ENCODE assay signal across 28 cellular contexts in the genomic region with DNA sequence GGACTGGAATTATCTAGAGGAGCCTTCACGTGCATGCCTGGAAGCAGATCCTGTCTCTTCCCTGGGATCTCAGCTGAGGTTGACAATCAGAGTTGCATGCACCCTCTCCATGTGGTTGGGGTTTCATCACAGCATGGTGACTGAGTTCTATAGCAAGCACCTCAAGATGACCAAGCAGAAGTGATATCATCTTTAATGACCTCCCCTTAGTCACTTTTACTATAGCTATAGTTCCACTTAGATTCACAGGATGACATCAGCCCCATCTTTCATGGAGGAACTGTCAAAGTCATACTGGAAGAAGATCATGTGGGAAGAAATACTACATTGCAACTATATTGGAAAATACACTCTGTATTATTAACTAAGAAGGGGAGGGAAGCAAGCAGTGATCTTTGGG.
"Had no signal": no experiment of that assay in that cellular context is flagged by ENCODE, and none has a peak within 500 bp of the region (broad histone marks: within the 10 kb centered on the region; RNA-seq: fewer than 3 reads in every experiment).

No MANE protein-coding gene starts in this region.

- H3K27me3 Mint-ChIP-seq: activated B cell treated with CpG ODN at 0.5 μM for 24 hours; central memory CD8-positive, alpha-beta T cell; progenitor cell of endocrine pancreas; stimulated activated naive B cell treated with anti-CD40 and anti-IgM and Interleukin-4, amounts not matched to agents 10 μg/mL and 1 μg/mL and 100 μg/mL, for 72 hours had no signal

- FAIRE-seq: frontal cortex had no signal

- DNase-seq: activated B cell treated with CpG ODN at 0.5 μM for 24 hours; activated CD4-positive, alpha-beta T cell treated with anti-CD3 and anti-CD28 coated beads, Interleukin-2, amount 50 U/mL, for 1 hour; activated naive CD4-positive, alpha-beta T cell; activated T-cell treated with anti-CD3 and anti-CD28 coated beads for 4 hours; activated T-cell treated with anti-CD3 and anti-CD28 coated beads, Interleukin-2, amount 50 U/mL, for 72 hours; dermis blood vessel endothelial cell; effector CD4-positive, alpha-beta T cell; esophagus squamous epithelium; glutamatergic neuron; islet precursor cell; left cardiac atrium; left ventricle myocardium superior; naive B cell; ovary; right lobe of liver; stimulated activated CD4-positive, alpha-beta T cell treated with anti-CD3 and anti-CD28 coated beads, Interleukin-4, amount 100 ng/mL, for 24 hours; stimulated activated CD8-positive, alpha-beta memory T cell treated with anti-CD3 and anti-CD28 coated beads, Interleukin-4, amount 100 ng/mL, for 48 hours; stimulated activated naive B cell treated with anti-CD40 and anti-IgM and Interleukin-4, amounts not matched to agents 10 μg/mL and 1 μg/mL and 100 μg/mL, for 72 hours; stomach; T-helper 2 cell; thyroid gland; upper lobe of right lung had no signal

- H3K27me3 ChIP-seq: breast epithelium, esophagus squamous epithelium, ovary, right lobe of liver, stomach, thyroid gland, upper lobe of right lung had no signal

- H3K27ac ChIP-seq: breast epithelium, epithelial cell of prostate, esophagus squamous epithelium, ovary, right lobe of liver, stomach, thyroid gland, upper lobe of right lung had no signal

- H3K4me1 Mint-ChIP-seq: activated B cell treated with CpG ODN at 0.5 μM for 24 hours; central memory CD8-positive, alpha-beta T cell; naive B cell; stimulated activated naive B cell treated with anti-CD40 and anti-IgM and Interleukin-4, amounts not matched to agents 10 μg/mL and 1 μg/mL and 100 μg/mL, for 72 hours had no signal

- H3K27ac Mint-ChIP-seq: activated B cell treated with CpG ODN at 0.5 μM for 24 hours; activated naive CD4-positive, alpha-beta T cell treated with anti-CD3 and anti-CD28 coated beads, Interleukin-2, amount 50 U/mL, for 72 hours; activated T-cell treated with anti-CD3 and anti-CD28 coated beads, Interleukin-2, amount 50 U/mL, for 72 hours; naive B cell; progenitor cell of endocrine pancreas; stimulated activated naive B cell treated with anti-CD40 and anti-IgM and Interleukin-4, amounts not matched to agents 10 μg/mL and 1 μg/mL and 100 μg/mL, for 72 hours had no signal

- H3K4me3 ChIP-seq: breast epithelium, esophagus squamous epithelium, ovary, right lobe of liver, stomach, thyroid gland, upper lobe of right lung had no signal

- H3K36me3 ChIP-seq: breast epithelium, esophagus squamous epithelium, ovary, right lobe of liver, stomach, thyroid gland, upper lobe of right lung had no signal

- ATAC-seq: activated naive CD4-positive, alpha-beta T cell treated with anti-CD3 and anti-CD28 coated beads, Interleukin-2, amount 50 U/mL, for 72 hours; activated T-cell treated with anti-CD3 and anti-CD28 coated beads, Interleukin-2, amount 50 U/mL, for 72 hours; left cardiac atrium; left ventricle myocardium superior; right lobe of liver; stimulated activated naive B cell treated with anti-CD40 and anti-IgM and Interleukin-4, amounts not matched to agents 10 μg/mL and 1 μg/mL and 100 μg/mL, for 72 hours; upper lobe of right lung had no signal

- H3K36me3 Mint-ChIP-seq: activated naive CD4-positive, alpha-beta T cell treated with anti-CD3 and anti-CD28 coated beads, Interleukin-2, amount 50 U/mL, for 72 hours; naive B cell; stimulated activated naive B cell treated with anti-CD40 and anti-IgM and Interleukin-4, amounts not matched to agents 10 μg/mL and 1 μg/mL and 100 μg/mL, for 72 hours had no signal

- H3K9me3 ChIP-seq: breast epithelium, esophagus squamous epithelium, ovary, right lobe of liver, stomach, thyroid gland, upper lobe of right lung had no signal

- H3K4me3 Mint-ChIP-seq: activated B cell treated with CpG ODN at 0.5 μM for 24 hours; activated T-cell treated with anti-CD3 and anti-CD28 coated beads, Interleukin-2, amount 50 U/mL, for 72 hours; central memory CD8-positive, alpha-beta T cell; naive B cell; stimulated activated naive B cell treated with anti-CD40 and anti-IgM and Interleukin-4, amounts not matched to agents 10 μg/mL and 1 μg/mL and 100 μg/mL, for 72 hours had no signal

- H3K4me1 ChIP-seq: breast epithelium, esophagus squamous epithelium, right lobe of liver, stomach, thyroid gland, upper lobe of right lung had no signal
